ENCODE assay signal across 26 cellular contexts in the genomic region with DNA sequence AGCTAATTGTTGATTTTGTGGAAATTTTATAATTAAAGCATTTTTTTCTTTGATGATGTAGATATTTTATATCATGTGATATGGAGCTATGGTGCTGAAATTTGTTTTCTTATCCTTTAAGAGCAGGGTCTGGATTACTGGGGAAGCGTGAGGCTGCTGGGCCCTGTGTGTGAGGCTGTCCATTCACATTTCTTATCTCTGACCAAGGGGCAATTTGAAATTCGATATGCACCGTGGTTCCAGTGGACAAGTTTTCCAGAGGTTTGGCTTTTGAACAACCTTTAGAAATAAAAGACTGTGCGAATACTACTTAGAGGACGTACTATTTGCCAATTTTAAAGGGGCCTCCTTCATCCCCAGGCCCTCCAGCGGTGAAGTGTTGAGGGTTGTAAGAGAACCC.
"Had no signal": no experiment of that assay in that cellular context is flagged by ENCODE, and none has a peak within 500 bp of the region (broad histone marks: within the 10 kb centered on the region; RNA-seq: fewer than 3 reads in every experiment).

No MANE protein-coding gene starts in this region.

- H3K4me3 Mint-ChIP-seq: activated B cell treated with CpG ODN at 0.5 μM for 24 hours; activated CD8-positive, alpha-beta T cell treated with anti-CD3 and anti-CD28 coated beads for 36 hours; activated naive CD4-positive, alpha-beta T cell treated with anti-CD3 and anti-CD28 coated beads for 36 hours; activated naive CD8-positive, alpha-beta T cell treated with anti-CD3 and anti-CD28 coated beads for 36 hours; activated T-helper 1 cell treated with anti-CD3 and anti-CD28 coated beads, Interleukin-12 subunit alpha, Interleukin-12 subunit beta, Interleukin-2, Interleukin-4 antibody, amounts not matched to agents 30 ng/mL and 10 ng/mL and 1 ng/mL, durations not matched to agents 14 hours and 24 hours and 36 hours; T-helper 1 cell treated with Interleukin-12 subunit alpha and Interleukin-12 subunit beta and Interleukin-4 antibody, amounts not matched to agents 30 μg/mL and 1 μg/mL, for 36 hours; T-helper 2 cell treated with Interferon-gamma antibody and Interleukin-4, amounts not matched to agents 5 μg/mL and 100 μg/mL, for 36 hours had no signal

- H3K9ac ChIP-seq: SK-N-SH had no signal

- H3K27me3 Mint-ChIP-seq: activated B cell treated with CpG ODN at 0.5 μM for 24 hours; activated CD8-positive, alpha-beta T cell treated with anti-CD3 and anti-CD28 coated beads for 36 hours; activated naive CD8-positive, alpha-beta T cell treated with anti-CD3 and anti-CD28 coated beads for 36 hours had no signal

- H3K4me3 ChIP-seq: SJSA1 had no signal

- H3K27ac Mint-ChIP-seq: activated B cell treated with CpG ODN at 0.5 μM for 24 hours; activated CD8-positive, alpha-beta T cell treated with anti-CD3 and anti-CD28 coated beads for 36 hours; activated naive CD4-positive, alpha-beta T cell treated with anti-CD3 and anti-CD28 coated beads for 36 hours; activated naive CD8-positive, alpha-beta T cell treated with anti-CD3 and anti-CD28 coated beads for 36 hours; activated T-helper 1 cell treated with anti-CD3 and anti-CD28 coated beads, Interleukin-12 subunit alpha, Interleukin-12 subunit beta, Interleukin-2, Interleukin-4 antibody, amounts not matched to agents 30 ng/mL and 10 ng/mL and 1 ng/mL, durations not matched to agents 14 hours and 24 hours and 36 hours; T-helper 1 cell treated with Interleukin-12 subunit alpha and Interleukin-12 subunit beta and Interleukin-4 antibody, amounts not matched to agents 30 μg/mL and 1 μg/mL, for 36 hours; T-helper 2 cell treated with Interferon-gamma antibody and Interleukin-4, amounts not matched to agents 5 μg/mL and 100 μg/mL, for 36 hours had no signal

- H3K27me3 ChIP-seq: SJSA1 had no signal

- H3K4me2 ChIP-seq: SK-N-SH had no signal

- H3K9me3 Mint-ChIP-seq: activated B cell treated with CpG ODN at 0.5 μM for 24 hours; activated CD8-positive, alpha-beta T cell treated with anti-CD3 and anti-CD28 coated beads for 36 hours; activated naive CD4-positive, alpha-beta T cell treated with anti-CD3 and anti-CD28 coated beads for 36 hours; activated naive CD8-positive, alpha-beta T cell treated with anti-CD3 and anti-CD28 coated beads for 36 hours; activated T-helper 1 cell treated with anti-CD3 and anti-CD28 coated beads, Interleukin-12 subunit alpha, Interleukin-12 subunit beta, Interleukin-2, Interleukin-4 antibody, amounts not matched to agents 30 ng/mL and 10 ng/mL and 1 ng/mL, durations not matched to agents 14 hours and 24 hours and 36 hours; T-helper 1 cell treated with Interleukin-12 subunit alpha and Interleukin-12 subunit beta and Interleukin-4 antibody, amounts not matched to agents 30 μg/mL and 1 μg/mL, for 36 hours; T-helper 2 cell treated with Interferon-gamma antibody and Interleukin-4, amounts not matched to agents 5 μg/mL and 100 μg/mL, for 36 hours had no signal

- DNase-seq: activated B cell treated with CpG ODN at 0.5 μM for 24 hours; activated CD4-positive, alpha-beta T cell treated with anti-CD3 and anti-CD28 coated beads for 1 hour; activated CD4-positive, alpha-beta T cell treated with anti-CD3 and anti-CD28 coated beads for 48 hours; activated CD4-positive, alpha-beta T cell treated with anti-CD3 and anti-CD28 coated beads, Interleukin-2, amount 50 U/mL, for 4 hours; activated CD8-positive, alpha-beta T cell treated with anti-CD3 and anti-CD28 coated beads for 36 hours; activated gamma-delta T cell treated with Interleukin-2 at 50 U/mL for 16 hours; activated naive CD4-positive, alpha-beta T cell treated with anti-CD3 and anti-CD28 coated beads for 36 hours; activated naive CD8-positive, alpha-beta T cell treated with anti-CD3 and anti-CD28 coated beads for 36 hours; activated T-cell treated with anti-CD3 and anti-CD28 coated beads, Interleukin-2, amount 50 U/mL, for 1 hour; amniotic stem cell; aorta; Karpas-422; KBM-7; NCI-H1105; NCI-H1417 treated with DMSO at 0.1 percent for 48 hours; NCI-H1694 treated with DMSO at 0.1 percent for 48 hours; NCI-H2029; NCI-H345; NCI-H524 treated with DMSO at 0.1 percent for 48 hours; SHP77; SK-N-SH had no signal

- ATAC-seq: activated CD8-positive, alpha-beta T cell treated with anti-CD3 and anti-CD28 coated beads for 36 hours; Panc1 had no signal

- H3K27ac ChIP-seq: SJSA1 had no signal
